In the genomic region with DNA sequence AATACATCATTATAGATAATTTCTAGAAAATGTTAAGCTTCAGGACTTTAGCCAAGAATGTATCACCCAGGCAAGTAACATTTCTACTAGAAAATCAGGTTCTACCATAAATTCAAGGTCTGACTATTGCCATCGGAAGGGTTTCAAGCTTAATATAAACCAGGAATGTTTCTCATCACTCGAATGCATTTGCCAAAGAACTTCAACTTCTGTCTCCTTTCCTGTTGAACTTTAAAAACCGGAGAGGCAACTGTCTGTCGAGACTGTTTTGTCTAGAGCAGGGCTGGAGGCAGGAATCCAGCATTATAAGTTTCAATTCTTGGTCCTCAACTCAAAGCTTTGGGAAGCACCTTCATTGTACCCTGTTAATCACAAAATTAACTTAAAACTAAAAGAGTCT, we compare ENCODE assay signal across 22 cellular contexts.
"Had no signal": no experiment of that assay in that cellular context is flagged by ENCODE, and none has a peak within 500 bp of the region (broad histone marks: within the 10 kb centered on the region; RNA-seq: fewer than 3 reads in every experiment).

No MANE protein-coding gene starts in this region.

- H3K27ac ChIP-seq: coronary artery, gastrocnemius medialis, left lung, lower lobe of right lung, right atrium auricular region, sigmoid colon, suprapubic skin, thyroid gland, upper lobe of left lung, uterus had no signal

- DNase-seq: effector CD4-positive, alpha-beta T cell; endodermal cell; erythroblast; gastrocnemius medialis; heart right ventricle; islet precursor cell; left lung; lower lobe of right lung; mesenchymal stem cell; naive thymus-derived CD4-positive, alpha-beta T cell; posterior cingulate gyrus; sigmoid colon; stimulated activated CD4-positive, alpha-beta T cell treated with anti-CD3 and anti-CD28 coated beads, Interleukin-2, amount 100 ng/mL, for 48 hours; stimulated activated naive CD4-positive, alpha-beta T cell treated with Interleukin-2 at 50 U/mL for 16 hours; thyroid gland; upper lobe of left lung; uterus had no signal

- H3K4me3 ChIP-seq: coronary artery, gastrocnemius medialis, heart right ventricle, left lung, lower lobe of right lung, right atrium auricular region, sigmoid colon, skin epidermis, suprapubic skin, thyroid gland, upper lobe of left lung, uterus had no signal

- H3K9me3 Mint-ChIP-seq: endodermal cell had no signal

- H3K9me3 ChIP-seq: gastrocnemius medialis, heart right ventricle, left lung, lower lobe of right lung, right atrium auricular region, sigmoid colon, suprapubic skin, thyroid gland, upper lobe of left lung, uterus had no signal

- H3K4me1 Mint-ChIP-seq: endodermal cell had no signal

- H3K4me1 ChIP-seq: gastrocnemius medialis, left lung, lower lobe of right lung, right atrium auricular region, uterus had no signal

- H3K4me3 Mint-ChIP-seq: endodermal cell; naive thymus-derived CD4-positive, alpha-beta T cell had no signal

- H3K27me3 ChIP-seq: gastrocnemius medialis, heart right ventricle, left lung, right atrium auricular region, sigmoid colon, suprapubic skin, thyroid gland, upper lobe of left lung, uterus had no signal

- FAIRE-seq: endothelial cell of umbilical vein had no signal

- H3K27ac Mint-ChIP-seq: endodermal cell; naive thymus-derived CD4-positive, alpha-beta T cell had no signal

- H3K36me3 ChIP-seq: gastrocnemius medialis, heart right ventricle, left lung, lower lobe of right lung, right atrium auricular region, sigmoid colon, suprapubic skin, thyroid gland, upper lobe of left lung, uterus had no signal
